In the genomic region with DNA sequence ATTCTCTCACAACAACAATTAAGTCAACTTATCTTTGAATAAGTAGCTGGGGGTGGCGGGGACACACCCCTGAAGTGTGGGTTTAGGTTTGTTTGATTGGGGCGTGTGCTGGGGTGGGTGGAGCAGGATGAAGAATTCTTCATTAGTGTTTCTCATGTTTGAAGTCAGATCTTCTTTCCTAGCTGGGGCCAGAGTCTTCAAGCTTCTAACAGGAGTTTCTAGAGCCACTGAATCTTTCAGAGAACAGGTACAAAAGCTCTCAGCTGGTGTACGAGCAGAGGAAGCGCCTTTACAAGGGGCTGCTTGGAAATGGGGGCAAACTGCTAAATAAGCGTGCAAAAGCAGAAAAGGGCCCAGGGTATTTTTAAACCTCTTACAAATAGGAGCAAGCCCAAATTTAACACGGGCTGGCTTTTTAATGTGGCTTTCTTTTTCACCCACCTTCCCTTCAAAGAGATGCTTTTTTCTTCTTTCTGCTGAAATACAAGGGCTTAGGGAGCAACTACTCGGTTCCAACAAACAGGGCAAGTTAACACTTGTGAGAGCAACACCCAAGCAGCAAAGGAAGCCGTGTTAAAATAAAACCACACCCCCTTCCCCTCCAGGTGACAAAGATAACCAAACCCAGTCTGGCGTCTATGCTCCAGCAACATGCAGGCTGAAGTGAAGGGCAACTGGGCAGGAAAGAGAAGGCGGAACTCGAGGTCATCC, we compare ENCODE assay signal across 9 cellular contexts.
DNase-seq lines count a peak whose midpoint lies in the region; ATAC-seq and TF ChIP-seq lines count a peak whose summit lies in the region.
"Had no signal": no experiment of that assay in that cellular context is flagged by ENCODE, and none has a peak within 500 bp of the region (broad histone marks: within the 10 kb centered on the region; RNA-seq: fewer than 3 reads in every experiment).

No MANE protein-coding gene starts in this region.

- H2BK5ac ChIP-seq in H9 (ENCODE audit: insufficient read length, low read length), result no peak overlapping the region

- no peak for TF ChIP-seq CTCF in natural killer cell (IDR thresholded peaks at IDR 0.05)
- no peak for TF ChIP-seq CTCF in H9 (conservative IDR thresholded peaks at IDR 0.05)

- peak overlapping the region; percentile 79 for H3K4me3 Mint-ChIP-seq in activated T-helper 1 cell treated with anti-CD3 and anti-CD28 coated beads, Interleukin-12 subunit alpha, Interleukin-12 subunit beta, Interleukin-2, Interleukin-4 antibody, amounts not matched to agents 30 ng/mL and 10 ng/mL and 1 ng/mL, durations not matched to agents 14 hours and 24 hours and 36 hours
- peak overlapping the region; percentile 89 for H3K4me3 Mint-ChIP-seq in natural killer cell
- H3K4me3 Mint-ChIP-seq in H9, result no peak overlapping the region
- H3K4me3 Mint-ChIP-seq: HFFc6 had no signal

- WGBS in H9 (ENCODE audit: extremely low coverage, insufficient read length, low lambda C conversion rate), result no CpG with 5 or more reads among the region's 11 CpGs

- no peaks in the 10 kb centered on the region for H3K27me3 ChIP-seq in Karpas-422 (ENCODE audit: low read length)
- no peaks in the 10 kb centered on the region for H3K27me3 ChIP-seq in H9 (ENCODE audit: insufficient read depth, low read length)

- H3K27ac ChIP-seq in Karpas-422 (ENCODE audit: low read length), result peak overlapping the region; percentile 97
- no peak overlapping the region for H3K27ac ChIP-seq in H9 (ENCODE audit: insufficient read length, low read depth, low read length)

- no peak overlapping the region for H2BK20ac ChIP-seq in H9 (ENCODE audit: low read depth, low read length, poor library complexity, severe bottlenecking)

- H3K4me3 ChIP-seq in Karpas-422 (ENCODE audit: low read length), result peak overlapping the region; percentile 54

- no peak overlapping the region for H2AK5ac ChIP-seq in H9 (ENCODE audit: insufficient read length, low read length)

- DNase-seq in Karpas-422 (peak; percentile 91), natural killer cell (peak; percentile 25), H9 (no peak), islet precursor cell (no peak), anterior cingulate cortex (lab: John Stamatoyannopoulos, UW) (no peak), pons (ENCODE audit: low spot score) (no peak)
- peak; percentile 57 for DNase-seq in activated T-helper 1 cell treated with anti-CD3 and anti-CD28 coated beads, Interleukin-12 subunit alpha, Interleukin-12 subunit beta, Interleukin-2, Interleukin-4 antibody, amounts not matched to agents 30 ng/mL and 10 ng/mL and 1 ng/mL, durations not matched to agents 14 hours and 24 hours and 36 hours (ENCODE audit: low spot score)
- DNase-seq: HFFc6 had no signal

- H4K5ac ChIP-seq in H9 (ENCODE audit: insufficient read length, low read depth, low read length), result no peak overlapping the region

- H3K18ac ChIP-seq in H9 (ENCODE audit: insufficient read length, low read depth, low read length), result no peak overlapping the region

- H2BK120ac ChIP-seq in H9 (ENCODE audit: low read depth, low read length, poor library complexity, severe bottlenecking), result no peak overlapping the region

- 0 out of 2 replicates have a peak, but pooled peaks cover 4% of the 10 kb centered on the region for H3K9me3 ChIP-seq in Karpas-422 (ENCODE audit: low read length)
- H3K9me3 ChIP-seq in H9 (ENCODE audit: control insufficient read depth, low read depth, low read length), result no peaks in the 10 kb centered on the region

- peak overlapping the region; percentile 94 for H3K27ac Mint-ChIP-seq in activated T-helper 1 cell treated with anti-CD3 and anti-CD28 coated beads, Interleukin-12 subunit alpha, Interleukin-12 subunit beta, Interleukin-2, Interleukin-4 antibody, amounts not matched to agents 30 ng/mL and 10 ng/mL and 1 ng/mL, durations not matched to agents 14 hours and 24 hours and 36 hours
- H3K27ac Mint-ChIP-seq in natural killer cell (peak overlapping the region; percentile 95 to 96), H9 (no peak overlapping the region)
- H3K27ac Mint-ChIP-seq: HFFc6 had no signal

- H3K9ac ChIP-seq in Karpas-422 (ENCODE audit: low read length) (peak overlapping the region; percentile 74), H9 (ENCODE audit: extremely low read depth, insufficient read length, low read length) (no peak overlapping the region)

- peaks cover 59% of the 10 kb centered on the region for H3K4me1 ChIP-seq in Karpas-422 (ENCODE audit: low read length)
- no peaks in the 10 kb centered on the region; the same call in 1 of the 2 replicates for H3K4me1 ChIP-seq in H9 (ENCODE audit: insufficient read depth, low read length)

- no peaks in the 10 kb centered on the region for H3K9me2 ChIP-seq in Karpas-422 (replicated peaks; ENCODE audit: insufficient read depth, low read length)

- H3K4me2 ChIP-seq in Karpas-422 (ENCODE audit: low read depth, low read length, poor library complexity, severe bottlenecking), result peak overlapping the region; percentile 75
- H3K4me2 ChIP-seq in H9 (ENCODE audit: insufficient read depth, insufficient read length, low read length), result no peak overlapping the region

- peaks cover 10% of the 10 kb centered on the region for H3K9me3 Mint-ChIP-seq in activated T-helper 1 cell treated with anti-CD3 and anti-CD28 coated beads, Interleukin-12 subunit alpha, Interleukin-12 subunit beta, Interleukin-2, Interleukin-4 antibody, amounts not matched to agents 30 ng/mL and 10 ng/mL and 1 ng/mL, durations not matched to agents 14 hours and 24 hours and 36 hours
- H3K9me3 Mint-ChIP-seq in natural killer cell (no peaks in the 10 kb centered on the region), H9 (no peaks in the 10 kb centered on the region)
- H3K9me3 Mint-ChIP-seq: HFFc6 had no signal

- peak; percentile 43 for ATAC-seq in GM18505 (IDR thresholded peaks at IDR 0.05; ENCODE audit: unreplicated experiment)
- ATAC-seq in natural killer cell, result peak; percentile 62 to 69 (median 63)

- H3K36me3 ChIP-seq in Karpas-422 (ENCODE audit: insufficient read depth, low read length), result no peaks in the 10 kb centered on the region

- H3K79me2 ChIP-seq in Karpas-422 (ENCODE audit: low read length) (no peaks in the 10 kb centered on the region), H9 (ENCODE audit: insufficient read depth, low read length) (no peaks in the 10 kb centered on the region)

- H4K91ac ChIP-seq in H9 (ENCODE audit: insufficient read length, low read depth, low read length), result no peak overlapping the region

- TF ChIP-seq POLR2A in GM18505 (IDR thresholded peaks at IDR 0.05; ENCODE audit: borderline replicate concordance, extremely low read depth, insufficient read depth, insufficient read length), result peak; percentile 24

- H4K20me1 ChIP-seq in Karpas-422 (ENCODE audit: insufficient read depth, low read depth, low read length) (no peaks in the 10 kb centered on the region), H9 (ENCODE audit: control insufficient read depth, insufficient read depth, insufficient read length) (no peaks in the 10 kb centered on the region)

- H2AFZ ChIP-seq in Karpas-422 (ENCODE audit: low read length) (no peak overlapping the region), H9 (ENCODE audit: low read length) (no peak overlapping the region)

- intact Hi-C loops in activated T-helper 1 cell treated with anti-CD3 and anti-CD28 coated beads, Interleukin-12 subunit alpha, Interleukin-12 subunit beta, Interleukin-2, Interleukin-4 antibody, amounts not matched to agents 30 ng/mL and 10 ng/mL and 1 ng/mL, durations not matched to agents 14 hours and 24 hours and 36 hours (cut with micrococcal nuclease), result loop anchor here (1.0 kb wide), 5 partner anchors 9 to 91 kb away; no protein-coding TSS in a partner anchor
- intact Hi-C loops in natural killer cell (cut with micrococcal nuclease), result no loop called here

- no peak overlapping the region for H3K23ac ChIP-seq in H9 (ENCODE audit: insufficient read length, low read depth, low read length)

- H3K27me3 Mint-ChIP-seq in activated T-helper 1 cell treated with anti-CD3 and anti-CD28 coated beads, Interleukin-12 subunit alpha, Interleukin-12 subunit beta, Interleukin-2, Interleukin-4 antibody, amounts not matched to agents 30 ng/mL and 10 ng/mL and 1 ng/mL, durations not matched to agents 14 hours and 24 hours and 36 hours (ENCODE audit: insufficient read depth), result no peaks in the 10 kb centered on the region
- H3K27me3 Mint-ChIP-seq in natural killer cell (ENCODE audit: low read depth in 2 of 2) (no peaks in the 10 kb centered on the region), H9 (ENCODE audit: low read depth) (no peaks in the 10 kb centered on the region)

- no peak overlapping the region for H2BK12ac ChIP-seq in H9 (ENCODE audit: insufficient read length, low read depth, low read length)

- H3K4me1 Mint-ChIP-seq in activated T-helper 1 cell treated with anti-CD3 and anti-CD28 coated beads, Interleukin-12 subunit alpha, Interleukin-12 subunit beta, Interleukin-2, Interleukin-4 antibody, amounts not matched to agents 30 ng/mL and 10 ng/mL and 1 ng/mL, durations not matched to agents 14 hours and 24 hours and 36 hours (ENCODE audit: low read depth), result peaks cover 93% of the 10 kb centered on the region
- H3K4me1 Mint-ChIP-seq in natural killer cell (peaks cover 72 to 77% of the 10 kb centered on the region in 2 donors), H9 (peaks cover 13 to 21% of the 10 kb centered on the region in 2 experiments)

- no peak overlapping the region for H3T11ph ChIP-seq in H9 (ENCODE audit: low read length)

- no peaks in the 10 kb centered on the region for H3K23me2 ChIP-seq in H9 (ENCODE audit: insufficient read length, low read depth, low read length, poor library complexity, severe bottlenecking)

- no peak overlapping the region for H3K56ac ChIP-seq in H9 (ENCODE audit: insufficient read length, low read depth, low read length)

- H3K36me3 Mint-ChIP-seq in activated T-helper 1 cell treated with anti-CD3 and anti-CD28 coated beads, Interleukin-12 subunit alpha, Interleukin-12 subunit beta, Interleukin-2, Interleukin-4 antibody, amounts not matched to agents 30 ng/mL and 10 ng/mL and 1 ng/mL, durations not matched to agents 14 hours and 24 hours and 36 hours (ENCODE audit: low read depth), result peaks cover 31% of the 10 kb centered on the region
- H3K36me3 Mint-ChIP-seq in natural killer cell, result no peaks in the 10 kb centered on the region
- no peaks in the 10 kb centered on the region for H3K36me3 Mint-ChIP-seq in H9 (ENCODE audit: insufficient read depth in 1 of 3, low read depth in 3 of 3)

- H2BK15ac ChIP-seq in H9 (ENCODE audit: low read depth, low read length), result no peak overlapping the region

- no peak overlapping the region for H3K4ac ChIP-seq in H9 (ENCODE audit: low read depth, low read length)

- no peak overlapping the region for H3K14ac ChIP-seq in H9 (ENCODE audit: insufficient read depth, low read length)

- no peaks in the 10 kb centered on the region for H3K79me1 ChIP-seq in H9 (ENCODE audit: insufficient read depth, low read depth, low read length, poor library complexity, severe bottlenecking)

- no peak overlapping the region for H4K8ac ChIP-seq in H9 (replicated peaks; ENCODE audit: insufficient read length, low read depth, low read length)

Comparison
In these comparisons a context has a peak if more than half of its experiments do, and no peak if none do; other contexts are left out.
1. DNase-seq: peak in Karpas-422 (single experiment), activated T-helper 1 cell treated with anti-CD3 and anti-CD28 coated beads, Interleukin-12 subunit alpha, Interleukin-12 subunit beta, Interleukin-2, Interleukin-4 antibody, amounts not matched to agents 30 ng/mL and 10 ng/mL and 1 ng/mL, durations not matched to agents 14 hours and 24 hours and 36 hours (single experiment) and natural killer cell (single experiment); none in H9 (single experiment), islet precursor cell (single experiment), anterior cingulate cortex (0 of 58) and pons (single experiment).
2. H3K27ac Mint-ChIP-seq: peak in activated T-helper 1 cell treated with anti-CD3 and anti-CD28 coated beads, Interleukin-12 subunit alpha, Interleukin-12 subunit beta, Interleukin-2, Interleukin-4 antibody, amounts not matched to agents 30 ng/mL and 10 ng/mL and 1 ng/mL, durations not matched to agents 14 hours and 24 hours and 36 hours (single experiment) and natural killer cell (2 of 2); none in H9 (0 of 3).
3. H3K4me3 Mint-ChIP-seq: peak in activated T-helper 1 cell treated with anti-CD3 and anti-CD28 coated beads, Interleukin-12 subunit alpha, Interleukin-12 subunit beta, Interleukin-2, Interleukin-4 antibody, amounts not matched to agents 30 ng/mL and 10 ng/mL and 1 ng/mL, durations not matched to agents 14 hours and 24 hours and 36 hours (single experiment) and natural killer cell (single experiment); none in H9 (0 of 2).